ENCODE assay signal across 19 cellular contexts in the genomic region with DNA sequence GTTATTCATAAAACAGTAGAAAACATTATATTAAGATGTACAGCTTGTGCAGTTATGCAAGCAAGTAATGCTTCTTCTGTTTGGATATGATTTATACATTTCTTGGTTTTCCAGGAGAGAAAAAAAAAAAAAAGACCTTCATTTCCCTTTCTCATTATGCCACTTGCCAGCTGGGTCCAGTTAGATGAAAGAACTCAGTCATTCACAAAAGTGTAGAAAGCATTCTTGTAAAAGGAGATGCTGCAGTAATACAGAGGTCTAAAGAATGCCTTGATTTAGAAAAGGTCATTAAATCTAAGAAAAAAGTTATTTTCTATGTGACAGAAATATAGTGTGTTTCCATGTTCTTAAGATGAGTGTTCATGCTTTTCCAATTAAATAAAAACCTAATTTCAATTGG. TPM values are rescaled to one million over a fixed set of nuclear protein-coding genes. Genes with fewer than 3 reads are reported as not detected.
DNase-seq lines count a peak whose midpoint lies in the region; ATAC-seq, FAIRE-seq and TF ChIP-seq lines count a peak whose summit lies in the region.
"Had no signal": no experiment of that assay in that cellular context is flagged by ENCODE, and none has a peak within 500 bp of the region (broad histone marks: within the 10 kb centered on the region; RNA-seq: fewer than 3 reads in every experiment).

No MANE protein-coding gene starts in this region.

- H3K27me3 ChIP-seq in gastrocnemius medialis, result no peaks in the 10 kb centered on the region
- H3K27me3 ChIP-seq: BLaER1 had no signal

- in situ Hi-C loops in SK-MEL-5 (cut with HindIII; ENCODE audit: low pct_unique_long_range_greater_than_20kb, low sequenced_read_pairs) (no loop called here), gastrocnemius medialis (cut with MboI; ENCODE audit: low sequenced_read_pairs in 4 of 4) (no loop called here)

- intact Hi-C loops in kidney (cut with DNase I), result no loop called here
- intact Hi-C loops in gastrocnemius medialis (cut with DNase I; ENCODE audit: low total_unique reads), result no loop called here

- DNase-seq in SK-MEL-5 (ENCODE audit: low read depth, low spot score) (peak; percentile 67), kidney (no peak), gastrocnemius medialis (no peak), immature natural killer cell (no peak)
- DNase-seq: CD4-positive, alpha-beta T cell; CD8-positive, alpha-beta memory T cell; COR-L47; DMS153; DND-41; H9 had no signal

- peak; percentile 41 for FAIRE-seq in kidney (lab: Jason Lieb, UNC)
- FAIRE-seq: G401.6, GM12892 had no signal

- TF ChIP-seq CTCF in kidney (IDR thresholded peaks at IDR 0.05; ENCODE audit: borderline replicate concordance, extremely low read depth, insufficient read depth), result no peak
- TF ChIP-seq CTCF in gastrocnemius medialis (IDR thresholded peaks at IDR 0.05 in 4 of 5, conservative IDR thresholded peaks at IDR 0.05 in 1 of 5), result no peak

- TF ChIP-seq POLR2A in gastrocnemius medialis (IDR thresholded peaks at IDR 0.05), result no peak

- H3K4me1 ChIP-seq in kidney (ENCODE audit: control insufficient read depth in 1 of 2, insufficient read depth in 1 of 2, low read depth in 1 of 2, low read length in 2 of 2) (peaks cover 0 to 3% of the 10 kb centered on the region in 2 donors), gastrocnemius medialis (peaks cover 5 to 38% of the 10 kb centered on the region in 2 donors)
- H3K4me1 ChIP-seq: BLaER1 had no signal

- H3K9ac ChIP-seq in kidney (ENCODE audit: low read length in 2 of 2), result no peak overlapping the region
- H3K9ac ChIP-seq: BLaER1 had no signal

- H3K9me3 ChIP-seq in kidney (ENCODE audit: control insufficient read depth in 1 of 2, low read length in 2 of 2) (no peaks in the 10 kb centered on the region), gastrocnemius medialis (no peaks in the 10 kb centered on the region)
- H3K9me3 ChIP-seq: BLaER1 had no signal

- H3K4me1 Mint-ChIP-seq in immature natural killer cell, result no peaks in the 10 kb centered on the region
- H3K4me1 Mint-ChIP-seq: CD8-positive, alpha-beta memory T cell; GM23338 had no signal

- H3K4me3 ChIP-seq in kidney (ENCODE audit: low read length in 2 of 2) (no peak overlapping the region), gastrocnemius medialis (no peak overlapping the region)
- H3K4me3 ChIP-seq: BLaER1, GM23338 had no signal

- H3K27ac Mint-ChIP-seq in immature natural killer cell, result no peak overlapping the region
- H3K27ac Mint-ChIP-seq: B cell; CD4-positive, alpha-beta T cell; CD8-positive, alpha-beta memory T cell; GM23338; H9 had no signal

- no peaks in the 10 kb centered on the region for H3K27me3 Mint-ChIP-seq in immature natural killer cell (ENCODE audit: low read depth in 3 of 3)
- H3K27me3 Mint-ChIP-seq: B cell; CD4-positive, alpha-beta T cell had no signal

- no peak overlapping the region for H3K27ac ChIP-seq in kidney (ENCODE audit: low read depth in 2 of 2, low read length in 2 of 2)
- H3K27ac ChIP-seq in gastrocnemius medialis, result peak overlapping the region in 3 of 4 donors; percentile 56 to 71 (median 57)
- H3K27ac ChIP-seq: BLaER1, C4-2B had no signal

- ATAC-seq in gastrocnemius medialis (no peak), HG03175 (IDR thresholded peaks at IDR 0.05; ENCODE audit: unreplicated experiment) (no peak), GM19035 (IDR thresholded peaks at IDR 0.05; ENCODE audit: unreplicated experiment) (no peak)
- ATAC-seq: GM23338, HCT116 had no signal

- peaks cover 0 to 4% (median 0%) of the 10 kb centered on the region in 3 donors for H3K36me3 Mint-ChIP-seq in immature natural killer cell
- H3K36me3 Mint-ChIP-seq: CD8-positive, alpha-beta memory T cell had no signal

- H3K4me3 Mint-ChIP-seq in immature natural killer cell, result no peak overlapping the region
- H3K4me3 Mint-ChIP-seq: B cell; CD4-positive, alpha-beta T cell; CD8-positive, alpha-beta memory T cell; GM23338; H9 had no signal

- H3K36me3 ChIP-seq in kidney (ENCODE audit: control insufficient read depth in 1 of 2, insufficient read depth in 2 of 2, low read length in 2 of 2), result no peaks in the 10 kb centered on the region
- no peaks in the 10 kb centered on the region for H3K36me3 ChIP-seq in gastrocnemius medialis
- H3K36me3 ChIP-seq: BLaER1 had no signal

- no peaks in the 10 kb centered on the region for H3K9me3 Mint-ChIP-seq in immature natural killer cell
- H3K9me3 Mint-ChIP-seq: CD4-positive, alpha-beta T cell; CD8-positive, alpha-beta memory T cell; GM23338; H9 had no signal

RNA-seq across cellular contexts. Expression of gene PDE7B, which starts 7.4 kb away (rescaled TPM):
- 7.0 and 7.1 TPM in 2 replicates for total RNA-seq in SK-MEL-5 (2014; rRNA removed; shearing (Covaris generic))
- 5.0 and 7.7 TPM in 2 replicates for polyA plus RNA-seq in SK-MEL-5 (2015; cell fraction: cytosol; rRNA removed)
- polyA plus RNA-seq in SK-MEL-5 (2015; cell fraction: nucleus; rRNA removed), result 5.4 and 6.3 TPM in 2 replicates
- total RNA-seq in kidney, result 15.4 TPM
- polyA plus RNA-seq in kidney (ENCODE audit: insufficient read depth, low read depth, low replicate concordance), result 4.6 TPM
- 1 to 10 TPM; 2.2 to 3.6 (median 2.7) TPM for total RNA-seq in gastrocnemius medialis
- polyA plus RNA-seq in immature natural killer cell, result under 1 TPM in 1 of 3 donors, not detected in 2; 0.14 TPM
- total RNA-seq: H9 had no signal
- polyA plus RNA-seq: GM23338 had no signal

Comparison
In these comparisons a context has a peak if more than half of its experiments do, and no peak if none do; other contexts are left out.
1. H3K27ac ChIP-seq: peak in gastrocnemius medialis (3 of 4); none in kidney (0 of 2).